In genomic region chr7:17139081-17139480, GRCh38 we compare ENCODE assay signal across 1 cellular context.
TF ChIP-seq lines count a peak whose summit lies in the region.

No MANE protein-coding gene starts in this region.

TF ChIP-seq in HepG2, 621 proteins besides CTCF, POLR2A, EP300 and RAD21:
- peak; percentile 16; the same call in 1 of the 2 replicates for TF ChIP-seq ARID5B (CRISPR knock-in tag; IDR thresholded peaks at IDR 0.05)
- no peak for TF ChIP-seq ZC3H4 (CRISPR knock-in tag; IDR thresholded peaks at IDR 0.05; ENCODE audit: borderline replicate concordance)
